ENCODE assay signal across 1 cellular context in genomic region chr19:5977785-5978605, GRCh38.
TF ChIP-seq lines count a peak whose summit lies in the region.

TSS of gene RANBP3 (minus strand) at chr19:5978140. CDS start at chr19:5978082, 58 bp downstream.

TF ChIP-seq in GM23338, 12 proteins besides CTCF, POLR2A, EP300 and RAD21 (continued from another document):
- peak; percentile 77 for TF ChIP-seq POLR2AphosphoS5 (IDR thresholded peaks at IDR 0.05; ENCODE audit: low read depth)
